In the genomic region with DNA sequence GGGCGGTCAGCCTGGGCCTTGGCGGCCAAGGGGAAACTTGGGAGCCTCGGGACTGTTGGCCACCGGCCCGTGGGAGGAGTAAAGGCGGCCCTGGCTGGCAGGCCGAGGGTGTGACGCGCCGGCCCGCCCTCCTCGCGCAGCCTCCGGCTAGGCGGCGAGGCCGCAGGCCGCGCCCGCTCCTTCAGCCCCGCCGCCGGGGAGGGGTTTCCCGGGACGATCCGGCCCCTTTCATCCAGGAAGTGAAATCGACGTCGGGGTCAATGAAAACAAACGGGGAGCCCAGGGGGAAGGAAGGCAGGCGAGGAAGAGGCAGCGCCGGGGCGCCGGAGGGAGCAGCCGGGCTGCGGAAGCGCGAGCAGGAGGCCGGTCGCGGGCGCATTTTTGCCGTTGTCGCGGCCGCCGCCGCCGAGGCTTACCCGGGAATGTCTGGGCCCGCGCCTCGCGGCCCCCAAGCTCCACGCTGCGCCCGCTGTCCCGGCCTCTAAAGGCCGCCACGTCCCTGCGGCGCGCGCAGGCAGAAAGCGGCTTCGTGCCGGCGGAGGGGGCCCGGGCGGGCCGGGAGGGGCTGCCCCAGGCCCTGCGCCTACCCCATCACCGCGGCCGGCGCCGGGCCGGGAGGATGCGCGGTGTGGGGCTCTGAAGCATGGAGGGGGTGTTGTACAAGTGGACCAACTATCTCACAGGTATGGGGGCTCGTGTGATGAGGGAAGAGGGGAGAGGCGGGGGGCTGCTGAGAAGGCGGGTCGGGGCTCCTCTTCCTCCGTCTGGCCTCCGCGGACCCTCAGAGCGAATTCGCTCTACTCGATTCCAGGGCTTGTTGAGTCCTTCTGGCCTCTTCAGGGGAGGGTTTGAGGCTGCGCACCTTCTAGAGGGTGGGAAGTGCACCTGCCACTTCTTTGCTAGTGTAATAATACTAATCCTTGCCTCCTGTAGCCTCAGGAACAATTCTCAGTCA, we compare ENCODE assay signal across 8 cellular contexts. TPM values are rescaled to one million over a fixed set of nuclear protein-coding genes. Genes with fewer than 3 reads are reported as not detected.
A peak's percentile ranks its signal among the peaks of the same experiment; 100 is the strongest.
DNase-seq lines count a peak whose midpoint lies in the region; ATAC-seq lines count a peak whose summit lies in the region.

A gene (plus strand): TSS at position 231 of the 955 bp plus-strand sequence. CDS start 413 bp downstream, at position 644.

- peak; percentile 77 for DNase-seq in DMS 273 treated with DMSO at 0.1 percent for 48 hours (lab: John Stamatoyannopoulos, UW)
- peak; percentile 91 for DNase-seq in HuH-7 (ENCODE audit: low spot score)
- peak; percentile 69 for DNase-seq in OCI-M2 (lab: John Stamatoyannopoulos, UW; ENCODE audit: unreplicated experiment)
- peak; percentile 51 for DNase-seq in activated T-cell treated with anti-CD3 and anti-CD28 coated beads for 4 hours
- DNase-seq in epithelial cell of prostate (ENCODE audit: low read depth, low spot score): peak; percentile 37
- DNase-seq in mucosa of gallbladder (ENCODE audit: low spot score): peak; percentile 95
- peak; percentile 38 to 63 for DNase-seq in stimulated activated CD8-positive, alpha-beta memory T cell treated with anti-CD3 and anti-CD28 coated beads, Interleukin-4, amount 100 ng/mL, for 4 hours (ENCODE audit: low read depth in 2 of 2, low spot score in 1 of 2)

- peak within 1 kb of the TSS; percentile 49 for H3K27ac ChIP-seq in epithelial cell of prostate

- peak; percentile 69 for ATAC-seq in GM21526 (IDR thresholded peaks at IDR 0.05; ENCODE audit: low FRiP score, unreplicated experiment)

RNA-seq across cellular contexts. Expression of the gene that starts here (rescaled TPM):
- total RNA-seq in mucosa of gallbladder: 37.4 TPM

Comparison
In these comparisons a context has a peak if more than half of its experiments do, and no peak if none do; other contexts are left out.
1. Peak in every context shown above with its lines: DNase-seq, ATAC-seq and H3K27ac ChIP-seq.
2. DNase-seq: peak in every context shown above with its lines; median percentile 95 in mucosa of gallbladder; 91 in HuH-7; 77 in DMS 273 treated with DMSO at 0.1 percent for 48 hours; 69 in OCI-M2; 51 in activated T-cell treated with anti-CD3 and anti-CD28 coated beads for 4 hours; 50 in stimulated activated CD8-positive, alpha-beta memory T cell treated with anti-CD3 and anti-CD28 coated beads, Interleukin-4, amount 100 ng/mL, for 4 hours; 37 in epithelial cell of prostate.